Comparison of ENCODE assay signal across 31 cellular contexts in genomic region chr2:26193578-26194231, GRCh38. TPM values are rescaled to one million over a fixed set of nuclear protein-coding genes. Genes with fewer than 3 reads are reported as not detected.
DNase-seq lines count a peak whose midpoint lies in the region; ATAC-seq, FAIRE-seq and TF ChIP-seq lines count a peak whose summit lies in the region.
"Had no signal": no experiment of that assay in that cellular context is flagged by ENCODE, and none has a peak within 500 bp of the region (broad histone marks: within the 10 kb centered on the region; RNA-seq: fewer than 3 reads in every experiment).

No MANE protein-coding gene starts in this region.

- H3K9me3 Mint-ChIP-seq in stimulated activated naive CD8-positive, alpha-beta T cell treated with anti-CD3 and anti-CD28 coated beads, Interleukin-15, amount 100 ng/mL, for 72 hours, result no peaks in the 10 kb centered on the region
- H3K9me3 Mint-ChIP-seq: activated T-helper 1 cell treated with anti-CD3 and anti-CD28 coated beads, Interleukin-12 subunit alpha, Interleukin-12 subunit beta, Interleukin-2, Interleukin-4 antibody, amounts not matched to agents 30 ng/mL and 10 ng/mL and 1 ng/mL, durations not matched to agents 14 hours and 24 hours and 36 hours; brain; CD8-positive, alpha-beta memory T cell had no signal

- no peaks in the 10 kb centered on the region for H3K9me3 ChIP-seq in T-helper 17 cell (ENCODE audit: control insufficient read depth, low read length, poor library complexity, severe bottlenecking)
- H3K9me3 ChIP-seq: thyroid gland had no signal

- peak; percentile 67 for ATAC-seq in stimulated activated naive CD8-positive, alpha-beta T cell treated with anti-CD3 and anti-CD28 coated beads, Interleukin-15, Interleukin-2, amounts not matched to agents 100 U/mL and 50 U/mL, for 24 hours
- ATAC-seq in stimulated activated naive CD8-positive, alpha-beta T cell treated with anti-CD3 and anti-CD28 coated beads, Interleukin-15, amount 100 ng/mL, for 72 hours, result no peak
- no peak for ATAC-seq in T-helper 17 cell
- ATAC-seq: GM12878, Right ventricle myocardium inferior had no signal

- no peak overlapping the region for H3K4me3 Mint-ChIP-seq in stimulated activated naive CD8-positive, alpha-beta T cell treated with anti-CD3 and anti-CD28 coated beads, Interleukin-15, amount 100 ng/mL, for 72 hours
- H3K4me3 Mint-ChIP-seq in T-helper 17 cell, result no peak overlapping the region
- H3K4me3 Mint-ChIP-seq: activated T-helper 1 cell treated with anti-CD3 and anti-CD28 coated beads, Interleukin-12 subunit alpha, Interleukin-12 subunit beta, Interleukin-2, Interleukin-4 antibody, amounts not matched to agents 30 ng/mL and 10 ng/mL and 1 ng/mL, durations not matched to agents 14 hours and 24 hours and 36 hours; brain; CD8-positive, alpha-beta memory T cell had no signal

- H3K4me1 Mint-ChIP-seq in stimulated activated naive CD8-positive, alpha-beta T cell treated with anti-CD3 and anti-CD28 coated beads, Interleukin-15, amount 100 ng/mL, for 72 hours, result no peaks in the 10 kb centered on the region
- H3K4me1 Mint-ChIP-seq in T-helper 17 cell, result peaks cover 7% of the 10 kb centered on the region

- DNase-seq in stimulated activated naive CD8-positive, alpha-beta T cell treated with anti-CD3 and anti-CD28 coated beads, Interleukin-15, Interleukin-2, amounts not matched to agents 100 U/mL and 50 U/mL, for 24 hours, result no peak
- no peak for DNase-seq in stimulated activated naive CD8-positive, alpha-beta T cell treated with anti-CD3 and anti-CD28 coated beads, Interleukin-15, amount 100 ng/mL, for 72 hours
- no peak for DNase-seq in T-helper 17 cell
- DNase-seq in mesenteric fat pad (ENCODE audit: low spot score), result peak; percentile 51
- DNase-seq in GM12891 (ENCODE audit: insufficient read length, low spot score), result no peak
- no peak for DNase-seq in GF-D8 (lab: John Stamatoyannopoulos, UW)
- no peak for DNase-seq in DMS 273 (lab: John Stamatoyannopoulos, UW; ENCODE audit: unreplicated experiment)
- DNase-seq: activated CD8-positive, alpha-beta memory T cell treated with anti-CD3 and anti-CD28 coated beads for 24 hours; AML-193; DMS53; effector CD8-positive, alpha-beta T cell; erythroblast; foreskin melanocyte; GDM1; KG1; mesendoderm; MM.1S; NCI-H1417; NCI-H2081 treated with DMSO at 0.1 percent for 48 hours; NCI-H82; nucleus accumbens; stimulated activated CD4-positive, alpha-beta T cell treated with anti-CD3 and anti-CD28 coated beads, Interleukin-2, amount 100 ng/mL, for 24 hours; thyroid gland had no signal

- H3K27ac Mint-ChIP-seq in stimulated activated naive CD8-positive, alpha-beta T cell treated with anti-CD3 and anti-CD28 coated beads, Interleukin-15, amount 100 ng/mL, for 72 hours, result peak overlapping the region in 1 of 2 donors; percentile 74
- peak overlapping the region; percentile 72 for H3K27ac Mint-ChIP-seq in T-helper 17 cell
- H3K27ac Mint-ChIP-seq: activated T-helper 1 cell treated with anti-CD3 and anti-CD28 coated beads, Interleukin-12 subunit alpha, Interleukin-12 subunit beta, Interleukin-2, Interleukin-4 antibody, amounts not matched to agents 30 ng/mL and 10 ng/mL and 1 ng/mL, durations not matched to agents 14 hours and 24 hours and 36 hours had no signal

- H3K36me3 Mint-ChIP-seq in T-helper 17 cell (ENCODE audit: low read depth), result no peaks in the 10 kb centered on the region

- no peaks in the 10 kb centered on the region for H3K27me3 Mint-ChIP-seq in stimulated activated naive CD8-positive, alpha-beta T cell treated with anti-CD3 and anti-CD28 coated beads, Interleukin-15, amount 100 ng/mL, for 72 hours
- no peaks in the 10 kb centered on the region for H3K27me3 Mint-ChIP-seq in T-helper 17 cell
- H3K27me3 Mint-ChIP-seq: brain; CD8-positive, alpha-beta memory T cell had no signal

- no peak for FAIRE-seq in GM12891 (lab: Jason Lieb, UNC)
- FAIRE-seq: colon, GM12878, H1, HTR-8/SVneo had no signal

- TF ChIP-seq POLR2A in GM12891 (IDR thresholded peaks at IDR 0.05; ENCODE audit: low read depth, low read length), result no peak

TF ChIP-seq in GM12891, 5 proteins besides CTCF, POLR2A, EP300 and RAD21:
- TF ChIP-seq PAX5 (IDR thresholded peaks at IDR 0.05; ENCODE audit: insufficient read depth, low read length, severe bottlenecking) (no peak), POU2F2 (IDR thresholded peaks at IDR 0.05; ENCODE audit: low read depth, low read length) (no peak), TAF1 (IDR thresholded peaks at IDR 0.05; ENCODE audit: low read depth, low read length) (no peak), SPI1 (IDR thresholded peaks at IDR 0.05; ENCODE audit: low read depth, low read length) (no peak)

RNA-seq across cellular contexts. Expression of gene GAREM2, which starts 20.8 kb away (rescaled TPM):
- 1 to 10 TPM; 3.6 to 6.5 TPM for total RNA-seq in T-helper 17 cell
- 6.8 TPM for total RNA-seq in mesenteric fat pad
- 0.53 TPM for polyA plus RNA-seq in GM12891 (2012; ENCODE audit: low read depth, missing spikeins)

RNA-seq across cellular contexts. Expression of gene HADHA, which starts 50.7 kb away (rescaled TPM):
- total RNA-seq in T-helper 17 cell (10 to 100 TPM; 77.7 to 78.5 TPM), mesenteric fat pad (220 TPM)
- polyA plus RNA-seq in GM12891 (2012; ENCODE audit: low read depth, missing spikeins), result 90.1 TPM

RNA-seq across cellular contexts. Expression of gene HADHB, which starts 51.0 kb away (rescaled TPM):
- total RNA-seq in T-helper 17 cell, result 10 to 100 TPM; 45.9 to 46.3 TPM
- total RNA-seq in mesenteric fat pad, result 224 TPM
- polyA plus RNA-seq in GM12891 (2012; ENCODE audit: low read depth, missing spikeins), result 51.0 TPM
